21 cellular contexts compared by ENCODE assay signal in the genomic region with DNA sequence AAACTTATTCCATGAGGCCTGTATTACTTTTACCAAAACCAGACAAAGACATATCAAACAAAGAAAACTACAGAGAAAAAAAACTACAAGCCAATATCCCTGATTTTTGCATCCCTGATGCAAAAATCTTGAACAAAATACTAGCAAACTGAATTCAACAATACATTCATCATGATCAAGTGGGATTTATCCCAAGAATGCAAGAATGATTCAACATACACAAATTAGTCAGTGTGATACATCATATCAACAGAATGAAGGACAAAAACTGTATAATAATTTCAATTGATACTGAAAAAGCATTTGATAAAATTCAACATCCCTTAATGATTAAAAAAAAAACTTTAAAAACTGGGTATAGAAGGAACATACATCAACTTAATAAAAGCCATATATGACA.
"Had no signal": no experiment of that assay in that cellular context is flagged by ENCODE, and none has a peak within 500 bp of the region (broad histone marks: within the 10 kb centered on the region; RNA-seq: fewer than 3 reads in every experiment).

No MANE protein-coding gene starts in this region.

- H3K79me2 ChIP-seq: hepatocyte had no signal

- ATAC-seq: effector memory CD8-positive, alpha-beta T cell; left colon; left ventricle myocardium superior; natural killer cell treated with Interleukin-12 subunit alpha and Interleukin-12 subunit beta and Interleukin-15 and Interleukin-18, amount 100 ng/mL, for 72 hours had no signal

- H3K4me2 ChIP-seq: hepatocyte, neural progenitor cell had no signal

- H3K9me3 ChIP-seq: ovary had no signal

- H3K27ac ChIP-seq: epithelial cell of prostate, esophagus muscularis mucosa, hepatocyte, neural progenitor cell, ovary, right atrium auricular region, sigmoid colon, skin epidermis had no signal

- H3K27me3 ChIP-seq: esophagus muscularis mucosa, hepatocyte, neural progenitor cell, ovary, right atrium auricular region, sigmoid colon had no signal

- H2AFZ ChIP-seq: hepatocyte, neural progenitor cell had no signal

- H3K9ac ChIP-seq: neural progenitor cell had no signal

- H3K36me3 ChIP-seq: esophagus muscularis mucosa, neural progenitor cell, ovary, right atrium auricular region, sigmoid colon had no signal

- H3K4me3 ChIP-seq: esophagus muscularis mucosa, hepatocyte, lung, neural progenitor cell, ovary, right atrium auricular region, sigmoid colon, skin epidermis had no signal

- DNase-seq: effector memory CD8-positive, alpha-beta T cell; foreskin melanocyte; head of caudate nucleus; left colon; left ventricle myocardium superior; mesenchymal stem cell; midbrain; nucleus accumbens; ovary; sigmoid colon; stimulated activated CD4-positive, alpha-beta T cell treated with anti-CD3 and anti-CD28 coated beads, Interleukin-12 subunit alpha, Interleukin-12 subunit beta, amount 100 ng/mL, for 4 hours; stimulated activated naive CD4-positive, alpha-beta T cell treated with Interleukin-2 at 50 U/mL for 16 hours; trophoblast cell had no signal

- H3K4me1 ChIP-seq: esophagus muscularis mucosa, neural progenitor cell, right atrium auricular region, sigmoid colon had no signal
